Comparison of ENCODE assay signal across 8 cellular contexts in the genomic region with DNA sequence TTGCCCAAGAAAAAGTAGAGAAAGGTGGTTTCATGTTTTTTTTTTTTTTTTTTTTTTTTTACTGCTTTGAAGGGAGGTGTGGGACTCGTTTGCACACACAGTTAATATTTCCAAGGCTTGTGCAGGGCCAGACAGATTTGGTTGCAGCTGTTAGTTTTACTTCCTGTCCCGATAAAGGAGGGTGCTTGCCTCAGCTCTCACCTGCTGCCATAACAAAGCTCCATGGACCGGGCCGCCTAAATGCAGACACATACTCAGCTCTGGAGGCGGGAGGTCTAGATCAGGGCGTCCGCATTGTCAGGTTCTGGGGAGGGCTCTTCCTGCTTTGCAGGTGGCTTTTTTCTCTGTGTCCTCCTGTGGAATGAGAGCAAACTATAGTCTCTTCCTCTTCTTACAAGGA.
DNase-seq lines count a peak whose midpoint lies in the region; ATAC-seq and TF ChIP-seq lines count a peak whose summit lies in the region.

No MANE protein-coding gene starts in this region.

- no peak overlapping the region for H2BK5ac ChIP-seq in mesenchymal stem cell (ENCODE audit: low read depth, low read length, poor library complexity, severe bottlenecking)

- no peak overlapping the region for H2BK120ac ChIP-seq in mesenchymal stem cell (ENCODE audit: low read depth, low read length)

- H3K9me3 ChIP-seq in mesenchymal stem cell (ENCODE audit: control insufficient read depth, low read length), result no peaks in the 10 kb centered on the region

- H3K9ac ChIP-seq in mesenchymal stem cell (ENCODE audit: low read length), result no peak overlapping the region

- H3K4me2 ChIP-seq in mesenchymal stem cell (ENCODE audit: low read length, poor library complexity, severe bottlenecking), result no peak overlapping the region

- H3K14ac ChIP-seq in mesenchymal stem cell (ENCODE audit: low read length in 2 of 2), result no peak overlapping the region

- WGBS in mesenchymal stem cell, result 80% methylated on average over 7 of the region's 7 CpGs

- H4K8ac ChIP-seq in mesenchymal stem cell (ENCODE audit: low read length), result no peak overlapping the region

- no peak overlapping the region for H3K27ac ChIP-seq in substantia nigra (ENCODE audit: low read depth, low read length, poor library complexity, severe bottlenecking)
- H3K27ac ChIP-seq in mesenchymal stem cell (ENCODE audit: low read length, poor library complexity, severe bottlenecking), result no peak overlapping the region

- H3K4me3 ChIP-seq in GM12864 (ENCODE audit: low read depth, low read length) (no peak overlapping the region), mesenchymal stem cell (ENCODE audit: insufficient read depth in 1 of 2, low read depth in 1 of 2, low read length in 2 of 2) (no peak overlapping the region)

- no peaks in the 10 kb centered on the region for H3K27me3 Mint-ChIP-seq in activated naive CD4-positive, alpha-beta T cell treated with anti-CD3 and anti-CD28 coated beads, Interleukin-2, amount 10 ng/mL, durations not matched to agents 7 days and 5 days

- no peak overlapping the region for H2AFZ ChIP-seq in mesenchymal stem cell (ENCODE audit: low read depth, low read length)

- H2BK15ac ChIP-seq in mesenchymal stem cell (ENCODE audit: low read depth, poor library complexity, severe bottlenecking), result no peak overlapping the region

- H3K18ac ChIP-seq in mesenchymal stem cell (ENCODE audit: low read depth in 1 of 2, low read length in 2 of 2), result no peak overlapping the region

- H3K4me1 Mint-ChIP-seq in activated naive CD4-positive, alpha-beta T cell treated with anti-CD3 and anti-CD28 coated beads, Interleukin-2, amount 10 ng/mL, durations not matched to agents 7 days and 5 days, result peaks cover 87% of the 10 kb centered on the region

- H3K36me3 Mint-ChIP-seq in activated naive CD4-positive, alpha-beta T cell treated with anti-CD3 and anti-CD28 coated beads, Interleukin-2, amount 10 ng/mL, durations not matched to agents 7 days and 5 days, result peaks cover 17% of the 10 kb centered on the region

- peaks cover 22% of the 10 kb centered on the region for H3K79me1 ChIP-seq in mesenchymal stem cell (replicated peaks; ENCODE audit: low read length, poor library complexity, severe bottlenecking)

- no peak overlapping the region for H4K91ac ChIP-seq in mesenchymal stem cell (ENCODE audit: low read length)

- no peak overlapping the region for H3K4ac ChIP-seq in mesenchymal stem cell (ENCODE audit: low read depth in 1 of 2, low read length in 2 of 2)

- no peak overlapping the region for H2BK12ac ChIP-seq in mesenchymal stem cell (ENCODE audit: low read length in 2 of 2)

- DNase-seq in GM12864 (ENCODE audit: low read depth) (peak; percentile 83), dermis blood vessel endothelial cell (no peak), substantia nigra (lab: John Stamatoyannopoulos, UW) (no peak), mesenchymal stem cell (no peak), NCI-H1417 (lab: John Stamatoyannopoulos, UW) (no peak)
- DNase-seq in activated naive CD4-positive, alpha-beta T cell treated with anti-CD3 and anti-CD28 coated beads, Interleukin-2, amount 10 ng/mL, durations not matched to agents 7 days and 5 days, result peak; percentile 60

- CTCF ChIA-PET in activated naive CD4-positive, alpha-beta T cell treated with anti-CD3 and anti-CD28 coated beads, Interleukin-2, amount 10 ng/mL, durations not matched to agents 7 days and 5 days (lab: Charles Lee), result interaction anchor here (0.7 to 3.4 kb wide), 5 partner anchors 10 to 253 kb away, joined by 3 to 16 read pairs (median 4); no protein-coding TSS in a partner anchor

- H3K4me1 ChIP-seq in mesenchymal stem cell (ENCODE audit: control insufficient read depth, insufficient read depth, low read depth, low read length), result peaks cover 19% of the 10 kb centered on the region

- no peak overlapping the region for H3K4me3 Mint-ChIP-seq in activated naive CD4-positive, alpha-beta T cell treated with anti-CD3 and anti-CD28 coated beads, Interleukin-2, amount 10 ng/mL, durations not matched to agents 7 days and 5 days

- no peak overlapping the region for H3K23ac ChIP-seq in mesenchymal stem cell (ENCODE audit: low read length in 2 of 2)

- no peaks in the 10 kb centered on the region for H3K9me3 Mint-ChIP-seq in activated naive CD4-positive, alpha-beta T cell treated with anti-CD3 and anti-CD28 coated beads, Interleukin-2, amount 10 ng/mL, durations not matched to agents 7 days and 5 days

- ATAC-seq in GM21390 (IDR thresholded peaks at IDR 0.05; ENCODE audit: unreplicated experiment), result peak; percentile 72
- peak; percentile 53 for ATAC-seq in HG03571 (IDR thresholded peaks at IDR 0.05; ENCODE audit: unreplicated experiment)

- H3K27me3 ChIP-seq in mesenchymal stem cell (ENCODE audit: control insufficient read depth in 1 of 2, insufficient read depth in 1 of 2, low read length in 2 of 2), result peaks cover 0 to 17% of the 10 kb centered on the region in 2 experiments

- no peak overlapping the region for H2AK5ac ChIP-seq in mesenchymal stem cell (ENCODE audit: low read length, severe bottlenecking)

- no peak for TF ChIP-seq CTCF in GM12864 (IDR thresholded peaks at IDR 0.05; ENCODE audit: low read depth, low read length, missing control alignments)

- peak overlapping the region; percentile 47 for H3K27ac Mint-ChIP-seq in activated naive CD4-positive, alpha-beta T cell treated with anti-CD3 and anti-CD28 coated beads, Interleukin-2, amount 10 ng/mL, durations not matched to agents 7 days and 5 days

- peaks cover 0 to 4% of the 10 kb centered on the region in 2 experiments for H3K36me3 ChIP-seq in mesenchymal stem cell (ENCODE audit: control insufficient read depth in 1 of 2, insufficient read depth in 2 of 2, low read depth in 1 of 2, low read length in 2 of 2)

Comparison
In these comparisons a context has a peak if more than half of its experiments do, and no peak if none do; other contexts are left out.
1. DNase-seq: peak in GM12864 (single experiment) and activated naive CD4-positive, alpha-beta T cell treated with anti-CD3 and anti-CD28 coated beads, Interleukin-2, amount 10 ng/mL, durations not matched to agents 7 days and 5 days (single experiment); none in dermis blood vessel endothelial cell (single experiment), substantia nigra (0 of 49), mesenchymal stem cell (single experiment) and NCI-H1417 (0 of 3).